Comparison of ENCODE assay signal across 24 cellular contexts in genomic region chr14:94649543-94650443, GRCh38. TPM values are rescaled to one million over a fixed set of nuclear protein-coding genes. Genes with fewer than 3 reads are reported as not detected.
A peak's percentile ranks its signal among the peaks of the same experiment; 100 is the strongest.
DNase-seq lines count a peak whose midpoint lies in the region; ATAC-seq and TF ChIP-seq lines count a peak whose summit lies in the region.
"Had no signal": no experiment of that assay in that cellular context is flagged by ENCODE, and none has a peak within 500 bp of the region (broad histone marks: within the 10 kb centered on the region; RNA-seq: fewer than 3 reads in every experiment).

No MANE protein-coding gene starts in this region.

- no peaks in the 10 kb centered on the region for H3K27me3 Mint-ChIP-seq in type B pancreatic cell
- H3K27me3 Mint-ChIP-seq: CD4-positive, CD25-positive, alpha-beta regulatory T cell had no signal

- no peak overlapping the region for H3K9ac ChIP-seq in mammary epithelial cell (ENCODE audit: insufficient read depth, low read length)
- H3K9ac ChIP-seq: GM23248 had no signal

- no peaks in the 10 kb centered on the region for H3K27me3 ChIP-seq in heart left ventricle
- peaks cover 0 to 29% (median 0%) of the 10 kb centered on the region in 4 donors for H3K27me3 ChIP-seq in esophagus muscularis mucosa
- H3K27me3 ChIP-seq in mammary epithelial cell (ENCODE audit: insufficient read depth, low read length): no peaks in the 10 kb centered on the region
- H3K27me3 ChIP-seq: BE2C had no signal

- no peak for ATAC-seq in heart left ventricle
- ATAC-seq: GM12878 had no signal

- no peak overlapping the region for H3K4me2 ChIP-seq in mammary epithelial cell (ENCODE audit: insufficient read depth, low read depth, low read length)

- in situ Hi-C loops in mammary epithelial cell (cut with MboI; ENCODE audit: low sequenced_read_pairs in 2 of 2) (no loop called here), GM13976 (cut with MboI; ENCODE audit: low sequenced_read_pairs, unreplicated experiment) (no loop called here)

- H3K4me3 ChIP-seq in heart left ventricle (no peak overlapping the region), esophagus muscularis mucosa (no peak overlapping the region), mammary epithelial cell (replicated peaks in 1 of 3; ENCODE audit: insufficient read depth in 1 of 3, low read depth in 2 of 3, low read length in 3 of 3) (no peak overlapping the region)
- H3K4me3 ChIP-seq: GM12878, GM23248 had no signal

- H3K27ac Mint-ChIP-seq in type B pancreatic cell: no peak overlapping the region
- H3K27ac Mint-ChIP-seq: CD4-positive, CD25-positive, alpha-beta regulatory T cell; CD8-positive, alpha-beta memory T cell had no signal

- no peak overlapping the region for H3K4me3 Mint-ChIP-seq in type B pancreatic cell
- H3K4me3 Mint-ChIP-seq: CD4-positive, CD25-positive, alpha-beta regulatory T cell; CD8-positive, alpha-beta memory T cell had no signal

- intact Hi-C loops in cardiac septum (cut with DNase I): no loop called here
- intact Hi-C loops in heart left ventricle (cut with DNase I): no loop called here
- intact Hi-C loops in esophagus muscularis mucosa (cut with DNase I): no loop called here
- intact Hi-C loops in mammary epithelial cell (cut with micrococcal nuclease): no loop called here

- TF ChIP-seq CTCF in heart left ventricle (IDR thresholded peaks at IDR 0.05): no peak
- TF ChIP-seq CTCF in VCaP (conservative IDR thresholded peaks at IDR 0.05): no peak
- TF ChIP-seq CTCF in esophagus muscularis mucosa (IDR thresholded peaks at IDR 0.05): no peak
- TF ChIP-seq CTCF in type B pancreatic cell (conservative IDR thresholded peaks at IDR 0.05): no peak
- no peak for TF ChIP-seq CTCF in mammary epithelial cell (conservative IDR thresholded peaks at IDR 0.05 in 1 of 2, IDR thresholded peaks at IDR 0.05 in 1 of 2; ENCODE audit: extremely low read depth in 1 of 2, insufficient read depth in 1 of 2, low read depth in 1 of 2, low read length in 2 of 2)
- TF ChIP-seq CTCF in GM13976 (IDR thresholded peaks at IDR 0.05; ENCODE audit: borderline replicate concordance, control extremely low read depth, extremely low read depth, insufficient read depth, missing control alignments): no peak

- no peaks in the 10 kb centered on the region for H3K79me2 ChIP-seq in mammary epithelial cell (ENCODE audit: insufficient read depth, low read length)

- dilution Hi-C loops in mammary epithelial cell (cut with HindIII; ENCODE audit: low sequenced_read_pairs): loop anchor here (10.0 kb wide), 1 partner anchor 65 kb away; the partner anchor contains the start of gene SERPINA5

- no peaks in the 10 kb centered on the region for H3K4me1 ChIP-seq in heart left ventricle
- no peaks in the 10 kb centered on the region for H3K4me1 ChIP-seq in esophagus muscularis mucosa
- H3K4me1 ChIP-seq in mammary epithelial cell (ENCODE audit: insufficient read depth, low read length): peaks cover 8% of the 10 kb centered on the region
- H3K4me1 ChIP-seq: BE2C had no signal

- H3K36me3 Mint-ChIP-seq in type B pancreatic cell: no peaks in the 10 kb centered on the region
- H3K36me3 Mint-ChIP-seq: CD8-positive, alpha-beta memory T cell had no signal

- no peak for TF ChIP-seq EP300 in esophagus muscularis mucosa (IDR thresholded peaks at IDR 0.05)

- DNase-seq in cardiac septum (ENCODE audit: low spot score) (peak; percentile 60), heart left ventricle (no peak), esophagus muscularis mucosa (ENCODE audit: extremely low spot score) (peak; percentile 78), type B pancreatic cell (ENCODE audit: extremely low spot score, unreplicated experiment) (peak; percentile 42), NCI-H146 (lab: John Stamatoyannopoulos, UW) (no peak), mammary epithelial cell (no peak), GM13976 (ENCODE audit: low spot score) (no peak)
- DNase-seq: ACHN; BE2C; C1 segment of cervical spinal cord; CD4-positive, CD25-positive, alpha-beta regulatory T cell; CD8-positive, alpha-beta memory T cell; COR-L47; DMS 273 treated with DMSO at 0.1 percent for 48 hours; DMS53; DND-41; EL; GM23248; HCEC 1CT had no signal

- TF ChIP-seq POLR2A in heart left ventricle (IDR thresholded peaks at IDR 0.05) (no peak), esophagus muscularis mucosa (IDR thresholded peaks at IDR 0.05; ENCODE audit: low read depth) (no peak)

- H3K27ac ChIP-seq in heart left ventricle (no peak overlapping the region), VCaP (peak overlapping the region; percentile 13; the same call in 1 of the 2 replicates), esophagus muscularis mucosa (replicated peaks in 1 of 4) (no peak overlapping the region), mammary epithelial cell (ENCODE audit: insufficient read depth, low read depth, low read length) (no peak overlapping the region)
- H3K27ac ChIP-seq: GM23248, HL-60 had no signal

- H3K4me1 Mint-ChIP-seq in type B pancreatic cell (ENCODE audit: unreplicated experiment): no peaks in the 10 kb centered on the region
- H3K4me1 Mint-ChIP-seq: CD4-positive, CD25-positive, alpha-beta regulatory T cell; CD8-positive, alpha-beta memory T cell had no signal

- no peak overlapping the region for H2AFZ ChIP-seq in mammary epithelial cell (ENCODE audit: low read depth, low read length)
- H2AFZ ChIP-seq: GM23248 had no signal

- WGBS in heart left ventricle, 4 donors: 71 to 83% (median 81%) methylated on average over 13 of the region's 13 CpGs
- 82% methylated on average over 11 of the region's 13 CpGs for WGBS in esophagus muscularis mucosa
- WGBS in mammary epithelial cell (ENCODE audit: low coverage, missing lambda C conversion rate): 90% methylated on average over 11 of the region's 13 CpGs

- H4K20me1 ChIP-seq in mammary epithelial cell (ENCODE audit: insufficient read depth, low read length): no peaks in the 10 kb centered on the region

- H3K36me3 ChIP-seq in heart left ventricle (no peaks in the 10 kb centered on the region), esophagus muscularis mucosa (no peaks in the 10 kb centered on the region), mammary epithelial cell (ENCODE audit: insufficient read depth, low read length) (no peaks in the 10 kb centered on the region)
- H3K36me3 ChIP-seq: BE2C had no signal

- no peaks in the 10 kb centered on the region for H3K9me3 Mint-ChIP-seq in type B pancreatic cell

- CTCF ChIA-PET in mammary epithelial cell (lab: Charles Lee; ENCODE audit: low non-redundant PET): no interaction called here

- H3K9me3 ChIP-seq in heart left ventricle: peaks cover 0 to 20% (median 7%) of the 10 kb centered on the region in 12 donors
- H3K9me3 ChIP-seq in esophagus muscularis mucosa: peaks cover 0 to 17% (median 11%) of the 10 kb centered on the region in 4 donors
- H3K9me3 ChIP-seq in mammary epithelial cell (replicated peaks; ENCODE audit: insufficient read depth, low read length): peaks cover 6% of the 10 kb centered on the region
- H3K9me3 ChIP-seq: BE2C had no signal

- BruUV-seq in mammary epithelial cell (replicated peaks; lab: Mats Ljungman, UMichigan): no TSS peak

RNA-seq across cellular contexts. Expression of gene SERPINA3, which starts 37.6 kb away (rescaled TPM):
- total RNA-seq in cardiac septum: 24.5 TPM
- total RNA-seq in heart left ventricle: 100 to 1,000 TPM in 2 of 9 donors, 10 to 100 TPM in 5, 1 to 10 TPM in 2; 2.7 to 105 (median 23.0) TPM
- polyA plus RNA-seq in heart left ventricle: 100 to 1,000 TPM in 1 of 2 donors, 10 to 100 TPM in 1; 23.6 to 205 TPM
- total RNA-seq in esophagus muscularis mucosa: 100 to 1,000 TPM in 3 of 4 donors, 10 to 100 TPM in 1; 71.8 to 284 (median 255) TPM
- total RNA-seq in type B pancreatic cell (ENCODE audit: low replicate concordance): 3.5 and 7.1 TPM in 2 replicates
- total RNA-seq in mammary epithelial cell: 100 to 1,000 TPM in 1 of 2 donors, 1 to 10 TPM in 1; 5.2 to 998 TPM
- polyA plus RNA-seq in mammary epithelial cell: 17.5 TPM
- 7.9 TPM for polyA minus RNA-seq in mammary epithelial cell
- total RNA-seq: CD4-positive, CD25-positive, alpha-beta regulatory T cell; CD8-positive, alpha-beta memory T cell; G401; HT1080 had no signal
- polyA plus RNA-seq: CD4-positive, CD25-positive, alpha-beta regulatory T cell; CD8-positive, alpha-beta memory T cell; GM12878 had no signal

Comparison
In these comparisons a context has a peak if more than half of its experiments do, and no peak if none do; other contexts are left out.
1. DNase-seq: peak in cardiac septum (single experiment), esophagus muscularis mucosa (single experiment) and type B pancreatic cell (single experiment); none in heart left ventricle (0 of 5), NCI-H146 (single experiment), mammary epithelial cell (single experiment) and GM13976 (single experiment).